9 cellular contexts compared by ENCODE assay signal in genomic region chr15:25684521-25685215, GRCh38.
DNase-seq lines count a peak whose midpoint lies in the region; ATAC-seq and TF ChIP-seq lines count a peak whose summit lies in the region.
"Had no signal": no experiment of that assay in that cellular context is flagged by ENCODE, and none has a peak within 500 bp of the region (broad histone marks: within the 10 kb centered on the region; RNA-seq: fewer than 3 reads in every experiment).

No MANE protein-coding gene starts in this region.

- H3K27me3 Mint-ChIP-seq in progenitor cell of endocrine pancreas: no peaks in the 10 kb centered on the region

- no peaks in the 10 kb centered on the region for H3K36me3 Mint-ChIP-seq in progenitor cell of endocrine pancreas (ENCODE audit: insufficient read depth)

- TF ChIP-seq CTCF in AG10803 (conservative IDR thresholded peaks at IDR 0.05; ENCODE audit: low read length) (no peak), progenitor cell of endocrine pancreas (IDR thresholded peaks at IDR 0.05; ENCODE audit: unreplicated experiment) (no peak)

- intact Hi-C loops in left ventricle myocardium superior (cut with micrococcal nuclease): no loop called here

- DNase-seq in AG10803 (ENCODE audit: low read depth): peak; percentile 88
- DNase-seq in amniotic stem cell (lab: John Stamatoyannopoulos, UW): peak; percentile 57
- peak; percentile 51 for DNase-seq in left ventricle myocardium superior
- no peak for DNase-seq in progenitor cell of endocrine pancreas (ENCODE audit: low spot score, unreplicated experiment)
- no peak for DNase-seq in activated CD8-positive, alpha-beta memory T cell treated with anti-CD3 and anti-CD28 coated beads for 24 hours
- DNase-seq in stimulated activated naive CD8-positive, alpha-beta T cell treated with anti-CD3 and anti-CD28 coated beads, Interleukin-15, Interleukin-2, amounts not matched to agents 100 U/mL and 50 U/mL, for 24 hours: no peak
- no peak for DNase-seq in SK-N-DZ (ENCODE audit: low spot score)
- DNase-seq: COR-L47 had no signal

- no peaks in the 10 kb centered on the region for H3K9me3 Mint-ChIP-seq in progenitor cell of endocrine pancreas (ENCODE audit: low read depth)

- peak overlapping the region; percentile 37 for H3K27ac Mint-ChIP-seq in progenitor cell of endocrine pancreas

- H3K4me3 ChIP-seq in AG10803 (ENCODE audit: low read length): no peak overlapping the region

- ATAC-seq in left ventricle myocardium superior (peak; percentile 61), GM18505 (IDR thresholded peaks at IDR 0.05; ENCODE audit: unreplicated experiment) (no peak)
- no peak for ATAC-seq in stimulated activated naive CD8-positive, alpha-beta T cell treated with anti-CD3 and anti-CD28 coated beads, Interleukin-15, Interleukin-2, amounts not matched to agents 100 U/mL and 50 U/mL, for 24 hours

- no peak overlapping the region for H3K4me3 Mint-ChIP-seq in progenitor cell of endocrine pancreas (ENCODE audit: low read depth)

- TF ChIP-seq POLR2A in GM18505 (IDR thresholded peaks at IDR 0.05; ENCODE audit: borderline replicate concordance, extremely low read depth, insufficient read depth, insufficient read length): no peak

- peaks cover 8% of the 10 kb centered on the region for H3K4me1 Mint-ChIP-seq in progenitor cell of endocrine pancreas (ENCODE audit: low read depth)

Comparison
In these comparisons a context has a peak if more than half of its experiments do, and no peak if none do; other contexts are left out.
1. DNase-seq: peak in AG10803 (single experiment), amniotic stem cell (single experiment) and left ventricle myocardium superior (single experiment); none in progenitor cell of endocrine pancreas (single experiment), activated CD8-positive, alpha-beta memory T cell treated with anti-CD3 and anti-CD28 coated beads for 24 hours (single experiment), stimulated activated naive CD8-positive, alpha-beta T cell treated with anti-CD3 and anti-CD28 coated beads, Interleukin-15, Interleukin-2, amounts not matched to agents 100 U/mL and 50 U/mL, for 24 hours (single experiment) and SK-N-DZ (single experiment).